Comparison of ENCODE assay signal across 8 cellular contexts in genomic region chr9:36632892-36633291, GRCh38.
DNase-seq lines count a peak whose midpoint lies in the region; ATAC-seq and TF ChIP-seq lines count a peak whose summit lies in the region.

No MANE protein-coding gene starts in this region.

- H3K36me3 Mint-ChIP-seq in chondrocyte (ENCODE audit: low read depth) (no peaks in the 10 kb centered on the region), neural crest cell (ENCODE audit: low read depth) (peaks cover 5% of the 10 kb centered on the region)

- DNase-seq in NCI-H2029 treated with DMSO at 0.1 percent for 48 hours (lab: John Stamatoyannopoulos, UW) (peak; percentile 2), NCI-H2029 (lab: John Stamatoyannopoulos, UW) (no peak), NCI-H2196 (lab: John Stamatoyannopoulos, UW; ENCODE audit: unreplicated experiment) (peak; percentile 49), chondrocyte (ENCODE audit: low spot score) (no peak), neural crest cell (ENCODE audit: low read depth, low spot score) (no peak), T-helper 1 cell (no peak)

- H3K27ac Mint-ChIP-seq in chondrocyte (ENCODE audit: unreplicated experiment) (no peak overlapping the region), neural crest cell (ENCODE audit: unreplicated experiment) (no peak overlapping the region)

- H3K27me3 Mint-ChIP-seq in chondrocyte (ENCODE audit: low read depth) (no peaks in the 10 kb centered on the region), neural crest cell (ENCODE audit: low read depth) (no peaks in the 10 kb centered on the region)

- peak; percentile 89 for TF ChIP-seq CTCF in chondrocyte (IDR thresholded peaks at IDR 0.05)
- TF ChIP-seq CTCF in neural crest cell (conservative IDR thresholded peaks at IDR 0.05), result peak; percentile 76

- H3K4me3 Mint-ChIP-seq in chondrocyte (ENCODE audit: unreplicated experiment) (no peak overlapping the region), neural crest cell (no peak overlapping the region)

- H3K4me1 Mint-ChIP-seq in chondrocyte (ENCODE audit: low read depth), result no peaks in the 10 kb centered on the region
- no peaks in the 10 kb centered on the region for H3K4me1 Mint-ChIP-seq in neural crest cell

- no peak for ATAC-seq in HG03095 (IDR thresholded peaks at IDR 0.05; ENCODE audit: unreplicated experiment)
- no peak for ATAC-seq in GM18861 (IDR thresholded peaks at IDR 0.05; ENCODE audit: unreplicated experiment)

- H3K9me3 Mint-ChIP-seq in chondrocyte (ENCODE audit: low read depth) (no peaks in the 10 kb centered on the region), neural crest cell (no peaks in the 10 kb centered on the region)

Comparison
In these comparisons a context has a peak if more than half of its experiments do, and no peak if none do; other contexts are left out.
1. DNase-seq: peak in NCI-H2029 treated with DMSO at 0.1 percent for 48 hours (single experiment) and NCI-H2196 (single experiment); none in NCI-H2029 (single experiment), chondrocyte (single experiment), neural crest cell (single experiment) and T-helper 1 cell (0 of 5).